9 cellular contexts compared by ENCODE assay signal in the genomic region with DNA sequence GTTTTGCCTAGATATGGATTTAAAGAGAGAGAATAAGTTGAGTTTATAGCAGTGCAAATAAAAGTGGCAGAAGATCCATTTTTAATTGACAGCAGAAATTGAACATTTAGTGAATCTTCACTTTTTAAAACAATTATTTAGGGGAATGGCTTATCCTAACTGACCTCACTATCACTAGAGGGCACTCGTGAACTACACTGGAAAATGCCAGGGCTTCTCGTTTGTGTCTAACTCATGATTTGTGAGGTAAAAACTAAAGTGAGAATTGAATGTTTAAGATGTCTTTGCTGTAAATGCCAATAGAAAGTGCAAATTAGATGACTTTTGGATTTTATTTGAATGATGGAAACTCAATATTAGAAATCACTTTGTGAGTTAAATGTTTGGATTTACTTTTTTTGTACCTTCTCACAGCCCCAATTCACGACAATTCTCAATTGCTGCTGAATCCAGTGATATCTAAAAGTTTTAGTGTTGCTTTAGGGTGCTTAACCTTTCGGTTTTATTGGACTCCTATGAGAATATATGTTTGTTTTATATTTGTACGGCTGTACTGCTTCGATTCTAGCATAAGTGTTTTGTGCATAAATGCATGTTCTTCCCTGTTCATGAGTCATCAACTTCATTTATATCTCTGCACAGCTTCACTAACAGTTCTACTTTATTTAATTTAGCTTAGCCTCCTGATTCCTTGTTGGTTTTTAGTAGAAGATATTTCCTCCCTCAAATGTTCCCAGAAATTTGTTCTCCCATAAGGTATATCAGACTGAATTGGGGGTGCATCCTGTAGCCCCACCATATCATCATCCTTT.
DNase-seq lines count a peak whose midpoint lies in the region; ATAC-seq and TF ChIP-seq lines count a peak whose summit lies in the region.
"Had no signal": no experiment of that assay in that cellular context is flagged by ENCODE, and none has a peak within 500 bp of the region (broad histone marks: within the 10 kb centered on the region; RNA-seq: fewer than 3 reads in every experiment).

No MANE protein-coding gene starts in this region.

- H3K4me3 ChIP-seq in NT2/D1 (ENCODE audit: insufficient read length, low read depth), result no peak overlapping the region

- H3K9me3 ChIP-seq in NT2/D1 (ENCODE audit: insufficient read depth, low read length), result 0 out of 2 replicates have a peak, but pooled peaks cover 3% of the 10 kb centered on the region
- H3K9me3 ChIP-seq: neutrophil had no signal

- DNase-seq in Caki2 (ENCODE audit: low read depth), result peak; percentile 46
- DNase-seq in HEK293T (ENCODE audit: extremely low spot score), result peak; percentile 28
- peak; percentile 8 for DNase-seq in NT2/D1 (ENCODE audit: low read depth, low spot score)
- peak; percentile 24 to 58 for DNase-seq in dermis microvascular lymphatic vessel endothelial cell (ENCODE audit: low read depth in 2 of 2)
- peak; percentile 49 for DNase-seq in middle frontal gyrus (ENCODE audit: extremely low spot score, low spot score)
- DNase-seq in UCSD-AML1 (lab: John Stamatoyannopoulos, UW; ENCODE audit: unreplicated experiment), result no peak

- POLR2A ChIA-PET in HEK293T (lab: Yijun Ruan, JAX), result no interaction called here

- no peak overlapping the region for H3K9ac ChIP-seq in NT2/D1 (ENCODE audit: insufficient read length, low read depth)

- CTCF ChIA-PET in HEK293T (lab: Yijun Ruan, JAX), result interaction anchor here (1.0 to 1.6 kb wide), 4 partner anchors 420 to 742 kb away, joined by 3 to 11 read pairs (median 4); no protein-coding TSS in a partner anchor

- in situ Hi-C loops in Caki2 (cut with HindIII; ENCODE audit: low pct_unique_long_range_greater_than_20kb, low sequenced_read_pairs), result no loop called here

- no peaks in the 10 kb centered on the region for H3K36me3 ChIP-seq in NT2/D1 (ENCODE audit: insufficient read depth, insufficient read length, low read length)
- H3K36me3 ChIP-seq: neutrophil had no signal

- no peaks in the 10 kb centered on the region for H3K4me1 ChIP-seq in NT2/D1 (ENCODE audit: insufficient read depth, insufficient read length)

- H3K27me3 ChIP-seq in NT2/D1 (ENCODE audit: insufficient read depth, insufficient read length), result no peaks in the 10 kb centered on the region

- no peak for ATAC-seq in HG03045 (IDR thresholded peaks at IDR 0.05; ENCODE audit: unreplicated experiment)
- ATAC-seq in GM21576 (IDR thresholded peaks at IDR 0.05; ENCODE audit: unreplicated experiment), result no peak

TF ChIP-seq in HEK293T, 16 proteins besides CTCF, POLR2A, EP300 and RAD21:
- TF ChIP-seq, protein P1, sequence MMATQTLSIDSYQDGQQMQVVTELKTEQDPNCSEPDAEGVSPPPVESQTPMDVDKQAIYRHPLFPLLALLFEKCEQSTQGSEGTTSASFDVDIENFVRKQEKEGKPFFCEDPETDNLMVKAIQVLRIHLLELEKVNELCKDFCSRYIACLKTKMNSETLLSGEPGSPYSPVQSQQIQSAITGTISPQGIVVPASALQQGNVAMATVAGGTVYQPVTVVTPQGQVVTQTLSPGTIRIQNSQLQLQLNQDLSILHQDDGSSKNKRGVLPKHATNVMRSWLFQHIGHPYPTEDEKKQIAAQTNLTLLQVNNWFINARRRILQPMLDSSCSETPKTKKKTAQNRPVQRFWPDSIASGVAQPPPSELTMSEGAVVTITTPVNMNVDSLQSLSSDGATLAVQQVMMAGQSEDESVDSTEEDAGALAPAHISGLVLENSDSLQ (IDR thresholded peaks at IDR 0.05), result 0 out of 2 replicates have a peak, but pooled peaks have one; percentile 14
- no peak for TF ChIP-seq L3MBTL2 (conservative IDR thresholded peaks at IDR 0.05)
